Comparison of ENCODE assay signal across 8 cellular contexts in genomic region chr19:57849162-57849665, GRCh38. TPM values are rescaled to one million over a fixed set of nuclear protein-coding genes. Genes with fewer than 3 reads are reported as not detected.
DNase-seq lines count a peak whose midpoint lies in the region; ATAC-seq, FAIRE-seq and TF ChIP-seq lines count a peak whose summit lies in the region.
"Not testable (repeated sequence)": the region's sequence is repeated elsewhere in the genome, so short reads cannot be mapped to it uniquely, and the experiment has no call there.

No MANE protein-coding gene starts in this region.

- peak overlapping the region; percentile 94 for H3K27ac Mint-ChIP-seq in activated CD8-positive, alpha-beta T cell treated with anti-CD3 and anti-CD28 coated beads for 36 hours

- H3K9ac ChIP-seq in HepG2 (ENCODE audit: insufficient read depth, low read depth, low read length): not testable (repeated sequence)

- peak overlapping the region; percentile 95 for H3K4me3 Mint-ChIP-seq in activated CD8-positive, alpha-beta T cell treated with anti-CD3 and anti-CD28 coated beads for 36 hours

- peaks cover 37% of the 10 kb centered on the region for H3K79me2 ChIP-seq in HepG2 (ENCODE audit: insufficient read depth, low read length)

- intact Hi-C loops in activated CD8-positive, alpha-beta T cell treated with anti-CD3 and anti-CD28 coated beads for 36 hours (cut with micrococcal nuclease); HepG2 (cut with micrococcal nuclease; ENCODE audit: unreplicated experiment); gastrocnemius medialis (cut with DNase I; ENCODE audit: low total_unique reads): not testable (repeated sequence)

- H3K27me3 ChIP-seq in BE2C; effector memory CD4-positive, alpha-beta T cell (replicated peaks; ENCODE audit: control insufficient read depth, insufficient read depth, low read length, poor library complexity, severe bottlenecking); HepG2 (ENCODE audit: control insufficient read depth in 1 of 2, insufficient read depth in 2 of 2, low read length in 2 of 2); gastrocnemius medialis: not testable (repeated sequence)

- not testable (repeated sequence) for BruUV-seq in HepG2 (replicated peaks; lab: Mats Ljungman, UMichigan)

- not testable (repeated sequence) for H3K27me3 Mint-ChIP-seq in activated CD8-positive, alpha-beta T cell treated with anti-CD3 and anti-CD28 coated beads for 36 hours

- peaks cover 58% of the 10 kb centered on the region for H3K36me3 Mint-ChIP-seq in activated CD8-positive, alpha-beta T cell treated with anti-CD3 and anti-CD28 coated beads for 36 hours (ENCODE audit: low read depth)

- H3K4me1 Mint-ChIP-seq in activated CD8-positive, alpha-beta T cell treated with anti-CD3 and anti-CD28 coated beads for 36 hours (ENCODE audit: low read depth): peaks cover 28% of the 10 kb centered on the region

- peak; percentile 26 for ATAC-seq in GM19328 (IDR thresholded peaks at IDR 0.05; ENCODE audit: unreplicated experiment)
- peak; percentile 33 for ATAC-seq in HG02885 (IDR thresholded peaks at IDR 0.05; ENCODE audit: poor library complexity, unreplicated experiment)
- ATAC-seq in activated CD8-positive, alpha-beta T cell treated with anti-CD3 and anti-CD28 coated beads for 36 hours: not testable (repeated sequence)
- ATAC-seq in HepG2: peak; percentile 60
- ATAC-seq in gastrocnemius medialis: peak; percentile 19 to 21

- H3K9me3 ChIP-seq in BE2C; effector memory CD4-positive, alpha-beta T cell (ENCODE audit: control insufficient read depth, low read length); HepG2 (ENCODE audit: low read length); gastrocnemius medialis: not testable (repeated sequence)

- WGBS in HepG2 (ENCODE audit: low lambda C conversion rate): 100% methylated on average over 1 of the region's 2 CpGs

- not testable (repeated sequence) for TF ChIP-seq EP300 in HepG2 (IDR thresholded peaks at IDR 0.05; ENCODE audit: low read depth in 2 of 2, low read length in 2 of 2); HepG2 (CRISPR knock-in tag; IDR thresholded peaks at IDR 0.05; ENCODE audit: borderline replicate concordance)

- H3K27ac ChIP-seq in effector memory CD4-positive, alpha-beta T cell (ENCODE audit: insufficient read depth, low read length, poor library complexity, severe bottlenecking): peak overlapping the region; percentile 77
- not testable (repeated sequence) for H3K27ac ChIP-seq in HepG2 (ENCODE audit: extremely low read length, insufficient read depth, low read length)
- peak overlapping the region in 3 of 4 donors; percentile 80 to 85 (median 80) for H3K27ac ChIP-seq in gastrocnemius medialis

- H3K4me3 ChIP-seq in BE2C (ENCODE audit: low read depth, low read length) (peak overlapping the region; percentile 84), LNCaP clone FGC (ENCODE audit: low read depth, low read length) (peak overlapping the region; percentile 83), HepG2 (replicated peaks in 1 of 3; ENCODE audit: insufficient read depth in 1 of 3, low read depth in 2 of 3, low read length in 3 of 3) (peak overlapping the region in 1 of 3 experiments; percentile 89; a peak in 2 of 6 replicates), gastrocnemius medialis (peak overlapping the region; percentile 73 to 87 (median 80))
- peak overlapping the region; percentile 60 for H3K4me3 ChIP-seq in effector memory CD4-positive, alpha-beta T cell (ENCODE audit: insufficient read depth, low read depth, low read length, poor library complexity, severe bottlenecking)

- not testable (repeated sequence) for TF ChIP-seq RAD21 in HepG2 (CRISPR knock-in tag; IDR thresholded peaks at IDR 0.05)

- DNase-seq in BE2C; LNCaP clone FGC (ENCODE audit: low read depth); activated CD8-positive, alpha-beta T cell treated with anti-CD3 and anti-CD28 coated beads for 36 hours; effector memory CD4-positive, alpha-beta T cell; HepG2 (ENCODE audit: low spot score); gastrocnemius medialis: not testable (repeated sequence)

- POLR2A ChIA-PET in activated CD8-positive, alpha-beta T cell treated with anti-CD3 and anti-CD28 coated beads for 36 hours (lab: Charles Lee): interaction anchor here (1.2 to 1.7 kb wide), 3 partner anchors 9 to 105 kb away, joined by 3 to 6 read pairs (median 4); no protein-coding TSS in a partner anchor
- POLR2A ChIA-PET in HepG2 (lab: Yijun Ruan, JAX): interaction anchor here (0.7 to 1.9 kb wide), 3 partner anchors 30 to 167 kb away, joined by 3 to 9 read pairs (median 5); partner anchors contain the start of genes ZNF551 and ZNF552

- H3K36me3 ChIP-seq in BE2C; effector memory CD4-positive, alpha-beta T cell (ENCODE audit: control insufficient read depth, insufficient read depth, low read length); gastrocnemius medialis: not testable (repeated sequence)
- H3K36me3 ChIP-seq in HepG2 (replicated peaks in 1 of 2; ENCODE audit: control insufficient read depth in 1 of 2, insufficient read depth in 2 of 2, low read length in 2 of 2): peaks cover 0 to 24% of the 10 kb centered on the region in 2 experiments; a peak in 4 of 5 replicates

- H3K4me2 ChIP-seq in HepG2 (ENCODE audit: low read depth, low read length): peak overlapping the region; percentile 76

- not testable (repeated sequence) for H3K9me3 Mint-ChIP-seq in activated CD8-positive, alpha-beta T cell treated with anti-CD3 and anti-CD28 coated beads for 36 hours

- not testable (repeated sequence) for H3K4me1 ChIP-seq in BE2C; effector memory CD4-positive, alpha-beta T cell (ENCODE audit: control insufficient read depth, insufficient read depth, low read length, poor library complexity, severe bottlenecking)
- H3K4me1 ChIP-seq in HepG2 (ENCODE audit: insufficient read depth, low read length) (peaks cover 16% of the 10 kb centered on the region), gastrocnemius medialis (peaks cover 5 to 12% of the 10 kb centered on the region in 2 donors)

- peak; percentile 28 for FAIRE-seq in HepG2 (lab: Jason Lieb, UNC)

- in situ Hi-C loops in HepG2 (cut with HindIII; ENCODE audit: extremely low pct_ligation_motif_present, low pct_unique_long_range_greater_than_20kb): not testable (repeated sequence)
- in situ Hi-C loops in gastrocnemius medialis (cut with MboI; ENCODE audit: low sequenced_read_pairs in 4 of 4): loop anchor here in 1 of 4 donors (25.0 kb wide), 1 partner anchor 112 kb away; the partner anchor contains the start of genes ZNF671 and ZNF776

- not testable (repeated sequence) for H2AFZ ChIP-seq in HepG2 (ENCODE audit: low read length)

- CTCF ChIA-PET in activated CD8-positive, alpha-beta T cell treated with anti-CD3 and anti-CD28 coated beads for 36 hours (lab: Charles Lee); HepG2 (lab: Yijun Ruan, JAX; ENCODE audit: low intra/inter-chr PET ratio, low total read pairs): not testable (repeated sequence)

- H4K20me1 ChIP-seq in HepG2 (ENCODE audit: insufficient read depth, low read length): not testable (repeated sequence)

- TF ChIP-seq POLR2A in HepG2 (IDR thresholded peaks at IDR 0.05; ENCODE audit: insufficient read depth in 1 of 2, low read depth in 2 of 2, low read length in 2 of 2); gastrocnemius medialis (IDR thresholded peaks at IDR 0.05): not testable (repeated sequence)

- not testable (repeated sequence) for TF ChIP-seq CTCF in BE2C (IDR thresholded peaks at IDR 0.05; ENCODE audit: low read depth, low read length); LNCaP clone FGC (IDR thresholded peaks at IDR 0.05; ENCODE audit: control insufficient read depth, extremely low read depth, insufficient read depth); activated CD8-positive, alpha-beta T cell treated with anti-CD3 and anti-CD28 coated beads for 36 hours (IDR thresholded peaks at IDR 0.05); HepG2 (CRISPR knock-in tag; IDR thresholded peaks at IDR 0.05); gastrocnemius medialis (IDR thresholded peaks at IDR 0.05 in 4 of 5, conservative IDR thresholded peaks at IDR 0.05 in 1 of 5)

RNA-seq across cellular contexts. Expression of gene ZNF587, which starts 0.4 kb away (rescaled TPM):
- 8.8 TPM for polyA plus RNA-seq in BE2C (2012; ENCODE audit: insufficient read depth, insufficient read length, low read depth)
- 10 to 100 TPM; 23.6 to 24.1 TPM for total RNA-seq in activated CD8-positive, alpha-beta T cell treated with anti-CD3 and anti-CD28 coated beads for 36 hours
- 17.5 and 22.9 TPM in 2 replicates for total RNA-seq in HepG2 (2016; rRNA removed; fragmentation: Illumina TruSeq; extraction: Trizol)
- total RNA-seq in HepG2 (2016; cell fraction: cytosol; rRNA removed; fragmentation: Illumina TruSeq; extraction: Trizol; ENCODE audit: low read depth): 22.5 and 25.4 TPM in 2 replicates
- total RNA-seq in HepG2 (2016; cell fraction: insoluble cytoplasmic fraction; rRNA removed; fragmentation: Illumina TruSeq; extraction: Trizol): 15.1 and 22.8 TPM in 2 replicates
- 13.8 and 14.3 TPM in 2 replicates for total RNA-seq in HepG2 (2016; cell fraction: membrane; rRNA removed; fragmentation: Illumina TruSeq; extraction: Trizol)
- 17.5 and 22.8 TPM in 2 replicates for total RNA-seq in HepG2 (2016; cell fraction: nucleus; rRNA removed; fragmentation: Illumina TruSeq; extraction: Trizol)
- 8.7 and 12.6 TPM in 2 replicates for polyA plus RNA-seq in HepG2 (2011; rRNA removed)
- 2.6 and 3.8 TPM in 2 replicates for polyA plus RNA-seq in HepG2 (2011; cell fraction: cytosol; rRNA removed)
- polyA plus RNA-seq in HepG2 (2011; cell fraction: nucleus; rRNA removed): 28.6 and 29.8 TPM in 2 replicates
- polyA plus RNA-seq in HepG2 (2012): 8.0 and 11.1 TPM in 2 replicates
- 0.52 and 0.95 TPM in 2 replicates for polyA plus RNA-seq in HepG2 (2016; cell fraction: cytosol; fragmentation: Illumina TruSeq; extraction: Trizol; ENCODE audit: low read depth)
- polyA plus RNA-seq in HepG2 (2016; cell fraction: insoluble cytoplasmic fraction; fragmentation: Illumina TruSeq; extraction: Trizol; ENCODE audit: low read depth): 5.2 and 7.9 TPM in 2 replicates
- 0.96 and 2.0 TPM in 2 replicates for polyA plus RNA-seq in HepG2 (2016; cell fraction: membrane; fragmentation: Illumina TruSeq; extraction: Trizol; ENCODE audit: low read depth)
- 41.3 and 44.4 TPM in 2 replicates for polyA plus RNA-seq in HepG2 (2016; cell fraction: nucleus; fragmentation: Illumina TruSeq; extraction: Trizol; ENCODE audit: insufficient read depth, low read depth)
- polyA minus RNA-seq in HepG2 (2011; rRNA and poly(A)+ RNA removed; ENCODE audit: low replicate concordance): 26.7 and 28.9 TPM in 2 replicates
- 17.4 and 22.9 TPM in 2 replicates for polyA minus RNA-seq in HepG2 (2011; cell fraction: cytosol; rRNA and poly(A)+ RNA removed)
- 21.6 and 30.3 TPM in 2 replicates for polyA minus RNA-seq in HepG2 (2011; cell fraction: nucleus; rRNA and poly(A)+ RNA removed)
- total RNA-seq in gastrocnemius medialis: 1 to 10 TPM; 4.5 to 9.0 (median 5.5) TPM

RNA-seq across cellular contexts. Expression of gene ZNF587B, which starts 19.1 kb away (rescaled TPM):
- polyA plus RNA-seq in BE2C (2012; ENCODE audit: insufficient read depth, insufficient read length, low read depth): 1.3 TPM
- 10 to 100 TPM; 19.8 to 20.2 TPM for total RNA-seq in activated CD8-positive, alpha-beta T cell treated with anti-CD3 and anti-CD28 coated beads for 36 hours
- total RNA-seq in HepG2 (2016; rRNA removed; fragmentation: Illumina TruSeq; extraction: Trizol) (29.9 and 33.6 TPM in 2 replicates), gastrocnemius medialis (1 to 10 TPM; 2.1 to 9.6 (median 6.3) TPM)
- 3.1 TPM in 2 replicates for total RNA-seq in HepG2 (2016; cell fraction: cytosol; rRNA removed; fragmentation: Illumina TruSeq; extraction: Trizol; ENCODE audit: low read depth)
- total RNA-seq in HepG2 (2016; cell fraction: insoluble cytoplasmic fraction; rRNA removed; fragmentation: Illumina TruSeq; extraction: Trizol): 29.5 and 35.3 TPM in 2 replicates
- 14.9 and 16.5 TPM in 2 replicates for total RNA-seq in HepG2 (2016; cell fraction: membrane; rRNA removed; fragmentation: Illumina TruSeq; extraction: Trizol)
- 33.7 and 36.4 TPM in 2 replicates for total RNA-seq in HepG2 (2016; cell fraction: nucleus; rRNA removed; fragmentation: Illumina TruSeq; extraction: Trizol)
- polyA plus RNA-seq in HepG2 (2011; rRNA removed): 4.3 and 5.2 TPM in 2 replicates
- 1.6 and 2.6 TPM in 2 replicates for polyA plus RNA-seq in HepG2 (2011; cell fraction: cytosol; rRNA removed)
- polyA plus RNA-seq in HepG2 (2011; cell fraction: nucleus; rRNA removed): 10.7 and 10.9 TPM in 2 replicates
- polyA plus RNA-seq in HepG2 (2012): 3.7 and 6.7 TPM in 2 replicates
- polyA plus RNA-seq in HepG2 (2016; cell fraction: cytosol; fragmentation: Illumina TruSeq; extraction: Trizol; ENCODE audit: low read depth): 0.78 and 0.85 TPM in 2 replicates
- polyA plus RNA-seq in HepG2 (2016; cell fraction: insoluble cytoplasmic fraction; fragmentation: Illumina TruSeq; extraction: Trizol; ENCODE audit: low read depth): 9.0 and 9.2 TPM in 2 replicates
- 3.8 and 3.9 TPM in 2 replicates for polyA plus RNA-seq in HepG2 (2016; cell fraction: membrane; fragmentation: Illumina TruSeq; extraction: Trizol; ENCODE audit: low read depth)
- polyA plus RNA-seq in HepG2 (2016; cell fraction: nucleus; fragmentation: Illumina TruSeq; extraction: Trizol; ENCODE audit: insufficient read depth, low read depth): 27.7 and 29.1 TPM in 2 replicates
- polyA minus RNA-seq in HepG2 (2011; rRNA and poly(A)+ RNA removed; ENCODE audit: low replicate concordance): 8.5 and 23.1 TPM in 2 replicates
- polyA minus RNA-seq in HepG2 (2011; cell fraction: cytosol; rRNA and poly(A)+ RNA removed): 6.0 and 6.3 TPM in 2 replicates
- 29.7 and 33.8 TPM in 2 replicates for polyA minus RNA-seq in HepG2 (2011; cell fraction: nucleus; rRNA and poly(A)+ RNA removed)

RNA-seq across cellular contexts. Expression of gene ZNF552, which starts 34.5 kb away (rescaled TPM):
- 3.3 TPM for polyA plus RNA-seq in BE2C (2012; ENCODE audit: insufficient read depth, insufficient read length, low read depth)
- total RNA-seq in activated CD8-positive, alpha-beta T cell treated with anti-CD3 and anti-CD28 coated beads for 36 hours: 1 to 10 TPM; 6.5 to 6.7 TPM
- total RNA-seq in HepG2 (2016; rRNA removed; fragmentation: Illumina TruSeq; extraction: Trizol) (16.3 and 16.6 TPM in 2 replicates), gastrocnemius medialis (1 to 10 TPM; 1.2 to 2.3 (median 1.8) TPM)
- total RNA-seq in HepG2 (2016; cell fraction: cytosol; rRNA removed; fragmentation: Illumina TruSeq; extraction: Trizol; ENCODE audit: low read depth): 2.7 and 4.8 TPM in 2 replicates
- 16.4 and 17.7 TPM in 2 replicates for total RNA-seq in HepG2 (2016; cell fraction: insoluble cytoplasmic fraction; rRNA removed; fragmentation: Illumina TruSeq; extraction: Trizol)
- 8.6 and 8.9 TPM in 2 replicates for total RNA-seq in HepG2 (2016; cell fraction: membrane; rRNA removed; fragmentation: Illumina TruSeq; extraction: Trizol)
- 16.0 and 16.1 TPM in 2 replicates for total RNA-seq in HepG2 (2016; cell fraction: nucleus; rRNA removed; fragmentation: Illumina TruSeq; extraction: Trizol)
- polyA plus RNA-seq in HepG2 (2011; rRNA removed): 8.1 and 11.7 TPM in 2 replicates
- 4.8 and 6.2 TPM in 2 replicates for polyA plus RNA-seq in HepG2 (2011; cell fraction: cytosol; rRNA removed)
- 26.1 and 30.1 TPM in 2 replicates for polyA plus RNA-seq in HepG2 (2011; cell fraction: nucleus; rRNA removed)
- polyA plus RNA-seq in HepG2 (2012): 6.3 and 12.5 TPM in 2 replicates
- 2.3 TPM in 2 replicates for polyA plus RNA-seq in HepG2 (2016; cell fraction: cytosol; fragmentation: Illumina TruSeq; extraction: Trizol; ENCODE audit: low read depth)
- 11.9 and 12.5 TPM in 2 replicates for polyA plus RNA-seq in HepG2 (2016; cell fraction: insoluble cytoplasmic fraction; fragmentation: Illumina TruSeq; extraction: Trizol; ENCODE audit: low read depth)
- 3.4 and 3.6 TPM in 2 replicates for polyA plus RNA-seq in HepG2 (2016; cell fraction: membrane; fragmentation: Illumina TruSeq; extraction: Trizol; ENCODE audit: low read depth)
- 18.3 and 19.5 TPM in 2 replicates for polyA plus RNA-seq in HepG2 (2016; cell fraction: nucleus; fragmentation: Illumina TruSeq; extraction: Trizol; ENCODE audit: insufficient read depth, low read depth)
- 29.3 and 39.6 TPM in 2 replicates for polyA minus RNA-seq in HepG2 (2011; rRNA and poly(A)+ RNA removed; ENCODE audit: low replicate concordance)
- polyA minus RNA-seq in HepG2 (2011; cell fraction: cytosol; rRNA and poly(A)+ RNA removed): 4.4 and 6.0 TPM in 2 replicates
- 35.4 and 48.9 TPM in 2 replicates for polyA minus RNA-seq in HepG2 (2011; cell fraction: nucleus; rRNA and poly(A)+ RNA removed)

RNA-seq across cellular contexts. Expression of gene ZNF814, which starts 39.6 kb away (rescaled TPM):
- polyA plus RNA-seq in BE2C (2012; ENCODE audit: insufficient read depth, insufficient read length, low read depth): 19.2 TPM
- 10 to 100 TPM; 25.0 to 27.9 TPM for total RNA-seq in activated CD8-positive, alpha-beta T cell treated with anti-CD3 and anti-CD28 coated beads for 36 hours
- total RNA-seq in HepG2 (2016; rRNA removed; fragmentation: Illumina TruSeq; extraction: Trizol) (2.3 and 3.4 TPM in 2 replicates), gastrocnemius medialis (10 to 100 TPM in 1 of 4 donors, 1 to 10 TPM in 3; 3.3 to 18.0 (median 4.5) TPM)
- total RNA-seq in HepG2 (2016; cell fraction: cytosol; rRNA removed; fragmentation: Illumina TruSeq; extraction: Trizol; ENCODE audit: low read depth): 0.61 and 0.71 TPM in 2 replicates
- total RNA-seq in HepG2 (2016; cell fraction: insoluble cytoplasmic fraction; rRNA removed; fragmentation: Illumina TruSeq; extraction: Trizol): 2.3 and 2.9 TPM in 2 replicates
- total RNA-seq in HepG2 (2016; cell fraction: membrane; rRNA removed; fragmentation: Illumina TruSeq; extraction: Trizol): 1.4 and 1.5 TPM in 2 replicates
- 5.0 and 5.4 TPM in 2 replicates for total RNA-seq in HepG2 (2016; cell fraction: nucleus; rRNA removed; fragmentation: Illumina TruSeq; extraction: Trizol)
- 2.1 and 2.5 TPM in 2 replicates for polyA plus RNA-seq in HepG2 (2011; rRNA removed)
- 0.71 and 1.0 TPM in 2 replicates for polyA plus RNA-seq in HepG2 (2011; cell fraction: cytosol; rRNA removed)
- 2.6 and 4.3 TPM in 2 replicates for polyA plus RNA-seq in HepG2 (2011; cell fraction: nucleus; rRNA removed)
- polyA plus RNA-seq in HepG2 (2012): 5.2 and 5.4 TPM in 2 replicates
- polyA plus RNA-seq in HepG2 (2016; cell fraction: cytosol; fragmentation: Illumina TruSeq; extraction: Trizol; ENCODE audit: low read depth): 0.24 and 0.27 TPM in 2 replicates
- 0.91 and 0.98 TPM in 2 replicates for polyA plus RNA-seq in HepG2 (2016; cell fraction: insoluble cytoplasmic fraction; fragmentation: Illumina TruSeq; extraction: Trizol; ENCODE audit: low read depth)
- polyA plus RNA-seq in HepG2 (2016; cell fraction: membrane; fragmentation: Illumina TruSeq; extraction: Trizol; ENCODE audit: low read depth): 0.21 and 1.1 TPM in 2 replicates
- polyA plus RNA-seq in HepG2 (2016; cell fraction: nucleus; fragmentation: Illumina TruSeq; extraction: Trizol; ENCODE audit: insufficient read depth, low read depth): 7.3 and 7.5 TPM in 2 replicates
- 7.9 and 8.9 TPM in 2 replicates for polyA minus RNA-seq in HepG2 (2011; rRNA and poly(A)+ RNA removed; ENCODE audit: low replicate concordance)
- 0.89 and 1.1 TPM in 2 replicates for polyA minus RNA-seq in HepG2 (2011; cell fraction: cytosol; rRNA and poly(A)+ RNA removed)
- 12.0 and 13.2 TPM in 2 replicates for polyA minus RNA-seq in HepG2 (2011; cell fraction: nucleus; rRNA and poly(A)+ RNA removed)
